ENCODE assay signal across 13 cellular contexts in the genomic region with DNA sequence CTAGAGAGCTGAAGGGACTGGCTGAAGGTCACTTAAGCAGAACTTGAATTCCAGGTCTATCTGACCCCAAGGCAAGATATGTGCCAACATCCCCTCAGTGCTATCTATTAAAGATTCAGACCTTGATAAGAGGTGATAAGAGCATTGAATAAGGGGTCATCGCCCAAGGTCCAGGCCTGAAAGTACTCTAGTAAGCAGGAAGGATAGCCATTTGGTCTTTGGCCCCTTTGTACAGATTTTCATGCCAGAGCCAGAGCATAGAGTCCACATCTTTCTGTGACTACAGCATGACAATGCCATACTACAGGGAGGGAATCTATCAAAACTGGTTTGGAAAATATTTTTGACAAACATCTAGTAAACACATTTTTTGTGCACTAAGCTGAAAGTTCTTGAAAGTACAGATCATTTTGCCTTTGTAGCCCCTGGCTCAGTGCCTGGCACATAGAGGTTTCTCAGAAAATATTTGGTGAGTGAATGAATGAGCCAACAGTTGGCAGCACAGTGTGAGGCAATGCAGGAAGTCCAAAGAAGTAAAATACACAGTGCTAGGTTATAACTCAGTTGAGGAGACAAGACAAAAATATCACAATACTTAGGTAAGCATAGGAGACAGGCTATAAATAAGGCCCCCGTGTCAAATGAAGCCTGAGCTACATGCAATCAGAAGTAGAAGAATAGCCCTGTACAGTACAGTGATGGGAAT. TPM values are rescaled to one million over a fixed set of nuclear protein-coding genes. Genes with fewer than 3 reads are reported as not detected.
DNase-seq lines count a peak whose midpoint lies in the region; ATAC-seq, FAIRE-seq and TF ChIP-seq lines count a peak whose summit lies in the region.
"Had no signal": no experiment of that assay in that cellular context is flagged by ENCODE, and none has a peak within 500 bp of the region (broad histone marks: within the 10 kb centered on the region; RNA-seq: fewer than 3 reads in every experiment).

No MANE protein-coding gene starts in this region.

- no peak for TF ChIP-seq EP300 in A549 (IDR thresholded peaks at IDR 0.05)

- no peak for TF ChIP-seq RAD21 in A549 (conservative IDR thresholded peaks at IDR 0.05 in 1 of 2, IDR thresholded peaks at IDR 0.05 in 1 of 2)

- H3K4me1 ChIP-seq in A549 (peaks cover 25% of the 10 kb centered on the region), right lobe of liver (peaks cover 0 to 56% (median 7%) of the 10 kb centered on the region in 4 donors)

- H3K9me3 ChIP-seq in A549, result no peaks in the 10 kb centered on the region
- no peaks in the 10 kb centered on the region for H3K9me3 ChIP-seq in right lobe of liver

- intact Hi-C loops in right lobe of liver (cut with DNase I), result no loop called here

- ATAC-seq in A549 (peak; percentile 43 to 74; a peak in 3 of 6 replicates), right lobe of liver (peak; percentile 82 to 89 (median 84)), GM21360 (IDR thresholded peaks at IDR 0.05; ENCODE audit: unreplicated experiment) (no peak)

- no peak overlapping the region for H3K4me3 ChIP-seq in A549
- no peak overlapping the region for H3K4me3 ChIP-seq in right lobe of liver

- DNase-seq in A549 (ENCODE audit: low read depth in 1 of 2, low spot score in 1 of 2) (peak in 1 of 2 experiments; percentile 30), HuH-7.5 (ENCODE audit: low spot score) (peak; percentile 26), cerebellum (ENCODE audit: low spot score) (peak; percentile 67), right lobe of liver (peak in 2 of 3 donors; percentile 54 to 72), occipital lobe (lab: John Stamatoyannopoulos, UW) (no peak), hepatic stellate cell (ENCODE audit: low spot score) (no peak), NCI-H2029 treated with DMSO at 0.1 percent for 48 hours (lab: John Stamatoyannopoulos, UW) (no peak)
- DNase-seq: Kasumi-1; naive B cell; NK-92 treated with Interleukin-12 subunit alpha and Interleukin-12 subunit beta, amount 100 ng/mL, for 24 hours had no signal

- no peak for FAIRE-seq in A549 (lab: Jason Lieb, UNC)
- FAIRE-seq: frontal cortex, TTC549 had no signal

- TF ChIP-seq POLR2A in A549 (IDR thresholded peaks at IDR 0.05; ENCODE audit: low read length) (no peak), right lobe of liver (IDR thresholded peaks at IDR 0.05) (no peak)

- 0 out of 6 replicates have a peak overlapping the region, but pooled peaks of 1 of the 2 experiments have one; percentile 28 for H3K27ac ChIP-seq in A549
- H3K27ac ChIP-seq in right lobe of liver, result peak overlapping the region; percentile 40 to 55 (median 42)

- CTCF ChIA-PET in A549 (lab: Yijun Ruan, JAX), result interaction anchor here (0.6 to 1.9 kb wide), 9 partner anchors 9 to 113 kb away, joined by 3 to 8 read pairs (median 4); no protein-coding TSS in a partner anchor

- no peak for TF ChIP-seq CTCF in A549 (IDR thresholded peaks at IDR 0.05)
- TF ChIP-seq CTCF in right lobe of liver (IDR thresholded peaks at IDR 0.05), result no peak

- peak overlapping the region; percentile 25 for H3K4me2 ChIP-seq in A549

- POLR2A ChIA-PET in A549 (lab: Yijun Ruan, JAX), result no interaction called here

- no peaks in the 10 kb centered on the region for H3K27me3 ChIP-seq in right lobe of liver

- 28% methylated on average over 2 of the region's 2 CpGs for WGBS in A549 (ENCODE audit: missing lambda C conversion rate)
- 21% methylated on average over 2 of the region's 2 CpGs for WGBS in right lobe of liver (ENCODE audit: insufficient coverage, low coverage, low lambda C conversion rate, missing lambda C conversion rate)

- no peaks in the 10 kb centered on the region for H3K36me3 ChIP-seq in right lobe of liver

TF ChIP-seq in A549, 52 proteins besides CTCF, POLR2A, EP300 and RAD21:
- TF ChIP-seq RCOR1 (IDR thresholded peaks at IDR 0.05; ENCODE audit: low read depth, low read length) (no peak), CEBPB (IDR thresholded peaks at IDR 0.05) (0 out of 4 replicates have a peak, but pooled peaks of 1 of the 2 experiments have one; percentile 25)

RNA-seq across cellular contexts. Expression of gene RRAS2, which starts 15.1 kb away (rescaled TPM):
- polyA plus RNA-seq in A549 (2011; rRNA removed) (39.7 and 48.2 TPM in 2 replicates), A549 (2017; fragmentation: RNase III; extraction: RNeasy Plus Mini Kit Qiagen cat#74134 plus additional on column Dnase treatment) (37.9 to 44.0 TPM (median 40.2 TPM) in 3 replicates)
- polyA plus RNA-seq in A549 (2012; cell fraction: cytosol; rRNA removed), result 17.1 and 21.7 TPM in 2 replicates
- polyA plus RNA-seq in A549 (2012; cell fraction: nucleus; rRNA removed), result 8.8 and 10.4 TPM in 2 replicates
- polyA minus RNA-seq in A549 (2011; rRNA and poly(A)+ RNA removed), result 7.8 and 9.1 TPM in 2 replicates
- total RNA-seq in cerebellum (29.8 TPM), right lobe of liver (10 to 100 TPM; 21.0 to 44.8 (median 31.1) TPM), occipital lobe (26.8 TPM)

Comparison
In these comparisons a context has a peak if more than half of its experiments do, and no peak if none do; other contexts are left out.
1. DNase-seq: peak in HuH-7.5 (single experiment), cerebellum (single experiment) and right lobe of liver (2 of 3); none in occipital lobe (single experiment), hepatic stellate cell (single experiment) and NCI-H2029 treated with DMSO at 0.1 percent for 48 hours (single experiment).